ENCODE assay signal across 23 cellular contexts in genomic region chr3:126340943-126341754, GRCh38. TPM values are rescaled to one million over a fixed set of nuclear protein-coding genes. Genes with fewer than 3 reads are reported as not detected.
A peak's percentile ranks its signal among the peaks of the same experiment; 100 is the strongest.
DNase-seq lines count a peak whose midpoint lies in the region; ATAC-seq, FAIRE-seq and TF ChIP-seq lines count a peak whose summit lies in the region.
"Had no signal": no experiment of that assay in that cellular context is flagged by ENCODE, and none has a peak within 500 bp of the region (broad histone marks: within the 10 kb centered on the region; RNA-seq: fewer than 3 reads in every experiment).

No MANE protein-coding gene starts in this region.

- no peak overlapping the region for H3K9ac ChIP-seq in kidney (ENCODE audit: low read length in 2 of 2)

- no peak overlapping the region for H3K4me3 ChIP-seq in kidney (ENCODE audit: low read length in 2 of 2)
- H3K4me3 ChIP-seq: lung had no signal

- ATAC-seq in sciatic nerve = peak; percentile 3
- ATAC-seq in GM18511 (IDR thresholded peaks at IDR 0.05; ENCODE audit: unreplicated experiment) = no peak
- no peak for ATAC-seq in GM21526 (IDR thresholded peaks at IDR 0.05; ENCODE audit: low FRiP score, unreplicated experiment)

- intact Hi-C loops in kidney (cut with DNase I) = no loop called here
- intact Hi-C loops in sciatic nerve (cut with DNase I) = no loop called here

- no peaks in the 10 kb centered on the region for H3K9me3 ChIP-seq in kidney (ENCODE audit: control insufficient read depth in 1 of 2, low read length in 2 of 2)

- peaks cover 2 to 4% of the 10 kb centered on the region in 2 donors for H3K36me3 ChIP-seq in kidney (ENCODE audit: control insufficient read depth in 1 of 2, insufficient read depth in 2 of 2, low read length in 2 of 2)
- H3K36me3 ChIP-seq: brain microvascular endothelial cell, WERI-Rb-1 had no signal

- peaks cover 3 to 4% of the 10 kb centered on the region in 2 donors for H3K4me1 ChIP-seq in kidney (ENCODE audit: control insufficient read depth in 1 of 2, insufficient read depth in 1 of 2, low read depth in 1 of 2, low read length in 2 of 2)

- DNase-seq in 8988T = peak; percentile 11
- peak; percentile 78 for DNase-seq in HuH-7.5 (ENCODE audit: low spot score)
- DNase-seq in kidney = peak; percentile 54
- DNase-seq in sciatic nerve (ENCODE audit: low spot score) = peak; percentile 49
- no peak for DNase-seq in mucosa of gallbladder (ENCODE audit: low spot score)
- DNase-seq: activated naive CD4-positive, alpha-beta T cell treated with anti-CD3 and anti-CD28 coated beads, Interleukin-2, amount 50 U/mL, for 16 hours; brain microvascular endothelial cell; dermis blood vessel endothelial cell; naive B cell; NCI-H1436; NCI-H2227 treated with DMSO at 0.1 percent for 48 hours; NK-92 treated with Interleukin-12 subunit alpha and Interleukin-12 subunit beta, amount 100 ng/mL, for 24 hours; stimulated activated naive B cell treated with anti-CD40 and anti-IgM and Interleukin-4, amounts not matched to agents 10 μg/mL and 1 μg/mL and 100 μg/mL, for 72 hours; T-helper 1 cell; WERI-Rb-1 had no signal

- FAIRE-seq in kidney (lab: Jason Lieb, UNC) = no peak
- FAIRE-seq: frontal cortex had no signal

- TF ChIP-seq CTCF in kidney (IDR thresholded peaks at IDR 0.05; ENCODE audit: borderline replicate concordance, extremely low read depth, insufficient read depth) = no peak

- H3K27ac ChIP-seq in kidney (ENCODE audit: low read depth in 2 of 2, low read length in 2 of 2) = no peak overlapping the region
- H3K27ac ChIP-seq: brain microvascular endothelial cell, RWPE1, WERI-Rb-1 had no signal

RNA-seq across cellular contexts. Expression of gene KLF15, which starts 16.1 kb away (rescaled TPM):
- total RNA-seq in kidney (22.9 TPM), sciatic nerve (22.7 TPM), mucosa of gallbladder (28.1 TPM)
- polyA plus RNA-seq in kidney (ENCODE audit: insufficient read depth, low read depth, low replicate concordance) = 30.0 TPM
- total RNA-seq: epithelial cell of proximal tubule had no signal

RNA-seq across cellular contexts. Expression of gene CFAP100, which starts 53.6 kb away (rescaled TPM):
- total RNA-seq in kidney (not detected), sciatic nerve (1.5 TPM), mucosa of gallbladder (0.40 TPM)
- polyA plus RNA-seq in kidney (ENCODE audit: insufficient read depth, low read depth, low replicate concordance) = 0.60 TPM
- total RNA-seq: dermis blood vessel endothelial cell, epithelial cell of proximal tubule, M059J, pulmonary artery endothelial cell had no signal
